In genomic region chr17:75630071-75630917, GRCh38 we compare ENCODE assay signal across 1 cellular context.
TF ChIP-seq lines count a peak whose summit lies in the region.

No MANE protein-coding gene starts in this region.

TF ChIP-seq in K562, 482 proteins besides CTCF, POLR2A, EP300 and RAD21:
- TF ChIP-seq POLR2G (IDR thresholded peaks at IDR 0.05; ENCODE audit: low read depth, low read length) = 0 out of 2 replicates have a peak, but pooled peaks have one; percentile 9
- TF ChIP-seq, protein P1, sequence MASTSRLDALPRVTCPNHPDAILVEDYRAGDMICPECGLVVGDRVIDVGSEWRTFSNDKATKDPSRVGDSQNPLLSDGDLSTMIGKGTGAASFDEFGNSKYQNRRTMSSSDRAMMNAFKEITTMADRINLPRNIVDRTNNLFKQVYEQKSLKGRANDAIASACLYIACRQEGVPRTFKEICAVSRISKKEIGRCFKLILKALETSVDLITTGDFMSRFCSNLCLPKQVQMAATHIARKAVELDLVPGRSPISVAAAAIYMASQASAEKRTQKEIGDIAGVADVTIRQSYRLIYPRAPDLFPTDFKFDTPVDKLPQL (IDR thresholded peaks at IDR 0.05; ENCODE audit: extremely low read depth, insufficient read length) = no peak
- no peak for TF ChIP-seq FOXA3 (CRISPR knock-in tag; conservative IDR thresholded peaks at IDR 0.05 in 1 of 2, IDR thresholded peaks at IDR 0.05 in 1 of 2)
- TF ChIP-seq, protein P2, sequence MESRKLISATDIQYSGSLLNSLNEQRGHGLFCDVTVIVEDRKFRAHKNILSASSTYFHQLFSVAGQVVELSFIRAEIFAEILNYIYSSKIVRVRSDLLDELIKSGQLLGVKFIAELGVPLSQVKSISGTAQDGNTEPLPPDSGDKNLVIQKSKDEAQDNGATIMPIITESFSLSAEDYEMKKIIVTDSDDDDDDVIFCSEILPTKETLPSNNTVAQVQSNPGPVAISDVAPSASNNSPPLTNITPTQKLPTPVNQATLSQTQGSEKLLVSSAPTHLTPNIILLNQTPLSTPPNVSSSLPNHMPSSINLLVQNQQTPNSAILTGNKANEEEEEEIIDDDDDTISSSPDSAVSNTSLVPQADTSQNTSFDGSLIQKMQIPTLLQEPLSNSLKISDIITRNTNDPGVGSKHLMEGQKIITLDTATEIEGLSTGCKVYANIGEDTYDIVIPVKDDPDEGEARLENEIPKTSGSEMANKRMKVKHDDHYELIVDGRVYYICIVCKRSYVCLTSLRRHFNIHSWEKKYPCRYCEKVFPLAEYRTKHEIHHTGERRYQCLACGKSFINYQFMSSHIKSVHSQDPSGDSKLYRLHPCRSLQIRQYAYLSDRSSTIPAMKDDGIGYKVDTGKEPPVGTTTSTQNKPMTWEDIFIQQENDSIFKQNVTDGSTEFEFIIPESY (CRISPR knock-in tag; IDR thresholded peaks at IDR 0.05) = peak; percentile 15; the same call in 1 of the 2 replicates
- no peak for TF ChIP-seq PCBP1 (IDR thresholded peaks at IDR 0.05; ENCODE audit: low read depth, low read length, poor library complexity, severe bottlenecking)
TF ChIP-seq in K562: peak in this region for 2.
